Comparison of ENCODE assay signal across 8 cellular contexts in the genomic region with DNA sequence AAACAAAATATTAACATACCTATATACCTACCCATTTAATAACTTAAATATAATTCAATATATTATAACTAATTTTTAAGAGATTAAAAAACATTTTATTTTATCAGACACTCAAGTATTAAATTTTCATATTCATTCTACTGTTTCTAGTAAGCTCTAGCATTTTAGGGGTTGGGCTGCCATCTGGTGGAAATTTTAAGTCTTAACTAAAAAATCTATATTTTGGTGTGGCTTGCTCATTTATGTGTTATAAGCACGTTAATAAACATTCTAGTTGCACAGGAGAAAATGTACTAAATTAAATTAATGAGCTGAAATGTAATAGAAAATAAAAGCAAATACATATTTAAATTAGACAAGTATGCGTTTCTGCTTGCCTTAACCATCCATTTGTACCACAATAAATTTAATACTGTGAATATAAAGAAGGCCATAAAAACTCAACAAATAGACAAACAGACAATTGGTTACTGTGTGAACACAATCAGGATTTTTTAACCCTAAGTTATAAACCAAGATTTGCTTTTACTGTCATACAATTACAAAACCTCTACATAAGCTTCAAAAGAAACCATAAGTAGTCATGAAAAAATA.
DNase-seq lines count a peak whose midpoint lies in the region; ATAC-seq, FAIRE-seq and TF ChIP-seq lines count a peak whose summit lies in the region.

No MANE protein-coding gene starts in this region.

- POLR2A ChIA-PET in GM12878 (lab: Charles Lee) = no interaction called here

- H3K4me1 ChIP-seq in GM12878 (ENCODE audit: control insufficient read depth, insufficient read depth, low read length) (no peaks in the 10 kb centered on the region), mucosa of descending colon (ENCODE audit: low read depth) (no peaks in the 10 kb centered on the region)

- no peak for TF ChIP-seq POLR2A in GM12878 (IDR thresholded peaks at IDR 0.05; ENCODE audit: low read depth, low read length)

- H3K9me3 ChIP-seq in GM12878 (replicated peaks; ENCODE audit: control insufficient read depth, insufficient read depth, low read length) (no peaks in the 10 kb centered on the region), mucosa of descending colon (no peaks in the 10 kb centered on the region)

- TF ChIP-seq RAD21 in GM12878 (IDR thresholded peaks at IDR 0.05; ENCODE audit: insufficient read depth, low read depth, low read length) = peak; percentile 55

- H3K27me3 ChIP-seq in GM12878 (replicated peaks in 1 of 2; ENCODE audit: control insufficient read depth in 2 of 2, insufficient read depth in 2 of 2, low read length in 1 of 2) = no peaks in the 10 kb centered on the region

- ATAC-seq in GM12878 (no peak), mucosa of descending colon (no peak), HG03342 (IDR thresholded peaks at IDR 0.05; ENCODE audit: unreplicated experiment) (no peak)

- SMC1A ChIA-PET in GM12878 (lab: Charles Lee; ENCODE audit: uncharacterized antibody, unreplicated experiment) = interaction anchor here (1.5 to 5.4 kb wide), 4 partner anchors 17 to 421 kb away, joined by 4 to 102 read pairs (median 24); no protein-coding TSS in a partner anchor

- H3K79me2 ChIP-seq in GM12878 (ENCODE audit: control insufficient read depth, insufficient read depth, low read length) = no peaks in the 10 kb centered on the region

- RAD21 ChIA-PET in GM12878 (lab: Charles Lee; ENCODE audit: unreplicated experiment) = interaction anchor here (1.2 to 8.8 kb wide), 3 partner anchors 191 to 422 kb away, joined by 7 to 91 read pairs (median 12); no protein-coding TSS in a partner anchor

- WGBS in GM12878 (ENCODE audit: insufficient coverage, insufficient replicate concordance, low lambda C conversion rate, missing lambda C conversion rate) = 0% methylated on average over 2 of the region's 2 CpGs

- intact Hi-C loops in GM12878 (cut with micrococcal nuclease; ENCODE audit: unreplicated experiment) (loop anchor here (1.0 to 5.0 kb wide), 3 partner anchors 189 to 422 kb away; no protein-coding TSS in a partner anchor), mucosa of descending colon (cut with DNase I, micrococcal nuclease) (no loop called here)

- H3K4me3 ChIP-seq in GM12878 = no peak overlapping the region
- H3K4me3 ChIP-seq in mucosa of descending colon = no peak overlapping the region

- no peak overlapping the region for H3K4me2 ChIP-seq in GM12878 (ENCODE audit: control insufficient read depth, insufficient read depth)

- no TSS peak for BruUV-seq in GM12878 (replicated peaks; lab: Mats Ljungman, UMichigan)

- FAIRE-seq in GM12878 (lab: Jason Lieb, UNC) = no peak

- H2AFZ ChIP-seq in GM12878 (ENCODE audit: control insufficient read depth, low read depth, low read length) = no peak overlapping the region

- DNase-seq in NCI-H2107 treated with DMSO at 0.1 percent for 48 hours (lab: John Stamatoyannopoulos, UW; ENCODE audit: unreplicated experiment) = peak; percentile 43
- DNase-seq in NCI-H2107 (lab: John Stamatoyannopoulos, UW) = no peak
- peak; percentile 34 to 74 for DNase-seq in NCI-H526 (lab: John Stamatoyannopoulos, UW)
- no peak for DNase-seq in GM12878 (ENCODE audit: low read depth, low spot score)
- DNase-seq in middle frontal gyrus (ENCODE audit: extremely low spot score, low spot score) = peak; percentile 24
- DNase-seq in NCI-H2227 treated with DMSO at 0.1 percent for 48 hours (lab: John Stamatoyannopoulos, UW) = no peak
- no peak for DNase-seq in mucosa of descending colon

- CTCF ChIA-PET in GM12878 (lab: Yijun Ruan, JAX) = interaction anchor here (0.8 to 5.8 kb wide), 8 partner anchors 20 to 423 kb away, joined by 3 to 94 read pairs (median 3); no protein-coding TSS in a partner anchor

- no peak overlapping the region for H3K27ac ChIP-seq in GM12878 (ENCODE audit: control insufficient read depth, insufficient read depth)

- TF ChIP-seq EP300 in GM12878 (IDR thresholded peaks at IDR 0.05; ENCODE audit: borderline replicate concordance in 1 of 2, control insufficient read depth in 1 of 2, low read depth in 2 of 2, low read length in 2 of 2) = no peak

- H4K20me1 ChIP-seq in GM12878 (ENCODE audit: control insufficient read depth, insufficient read depth) = no peaks in the 10 kb centered on the region

- TF ChIP-seq CTCF in GM12878 (IDR thresholded peaks at IDR 0.05 in 2 of 3, conservative IDR thresholded peaks at IDR 0.05 in 1 of 3; ENCODE audit: control insufficient read depth in 2 of 3, extremely low read depth in 1 of 3, insufficient read depth in 1 of 3, low read depth in 3 of 3, low read length in 3 of 3) (peak in 1 of 3 experiments; percentile 42; a peak in 1 of 6 replicates), mucosa of descending colon (IDR thresholded peaks at IDR 0.05) (no peak)

- no peak overlapping the region for H3K9ac ChIP-seq in GM12878 (ENCODE audit: control insufficient read depth, insufficient read depth, low read length)

- in situ Hi-C loops in GM12878 (cut with MboI) = no loop called here

- no peaks in the 10 kb centered on the region for H3K36me3 ChIP-seq in GM12878 (ENCODE audit: control insufficient read depth in 2 of 2, insufficient read depth in 2 of 2, low read length in 1 of 2)
- no peaks in the 10 kb centered on the region for H3K36me3 ChIP-seq in mucosa of descending colon (ENCODE audit: low read depth)

TF ChIP-seq in GM12878, 131 proteins besides CTCF, POLR2A, EP300 and RAD21:
- TF ChIP-seq SMC3 (IDR thresholded peaks at IDR 0.05; ENCODE audit: borderline replicate concordance, low read length) (peak; percentile 52; the same call in 1 of the 2 replicates), CHD4 (IDR thresholded peaks at IDR 0.05) (no peak), ZSCAN29 (IDR thresholded peaks at IDR 0.05) (no peak), SUPT20H (IDR thresholded peaks at IDR 0.05; ENCODE audit: borderline replicate concordance, control insufficient read depth, low read depth, low read length) (no peak), NFXL1 (IDR thresholded peaks at IDR 0.05; ENCODE audit: borderline replicate concordance) (no peak)
- TF ChIP-seq, protein P1, sequence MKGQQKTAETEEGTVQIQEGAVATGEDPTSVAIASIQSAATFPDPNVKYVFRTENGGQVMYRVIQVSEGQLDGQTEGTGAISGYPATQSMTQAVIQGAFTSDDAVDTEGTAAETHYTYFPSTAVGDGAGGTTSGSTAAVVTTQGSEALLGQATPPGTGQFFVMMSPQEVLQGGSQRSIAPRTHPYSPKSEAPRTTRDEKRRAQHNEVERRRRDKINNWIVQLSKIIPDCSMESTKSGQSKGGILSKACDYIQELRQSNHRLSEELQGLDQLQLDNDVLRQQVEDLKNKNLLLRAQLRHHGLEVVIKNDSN (IDR thresholded peaks at IDR 0.05; ENCODE audit: borderline replicate concordance, extremely low read length, insufficient read depth, low read depth, low read length) = no peak

Comparison
In these comparisons a context has a peak if more than half of its experiments do, and no peak if none do; other contexts are left out.
1. DNase-seq: peak in NCI-H2107 treated with DMSO at 0.1 percent for 48 hours (single experiment), NCI-H526 (2 of 2) and middle frontal gyrus (single experiment); none in NCI-H2107 (single experiment), GM12878 (single experiment), NCI-H2227 treated with DMSO at 0.1 percent for 48 hours (single experiment) and mucosa of descending colon (0 of 3).